Comparison of ENCODE assay signal across 20 cellular contexts in the genomic region with DNA sequence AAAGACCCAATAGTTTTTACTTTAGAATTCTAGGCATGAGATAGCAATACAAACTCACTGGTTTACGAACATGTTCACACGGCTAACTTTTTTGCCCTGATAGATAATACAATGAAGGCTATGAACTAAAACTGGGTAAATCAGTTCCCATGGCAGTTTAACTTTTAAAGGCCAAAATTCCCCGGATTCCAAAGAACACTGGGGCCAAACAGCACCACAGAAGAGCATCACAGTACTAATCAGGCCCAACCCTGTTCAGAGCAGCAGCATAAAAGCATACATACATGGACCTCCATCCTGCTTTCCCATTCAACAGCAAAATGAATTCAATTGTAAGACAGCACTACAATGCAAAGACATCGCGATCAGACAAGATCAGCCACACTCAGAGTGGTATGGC.
DNase-seq lines count a peak whose midpoint lies in the region; ATAC-seq, FAIRE-seq and TF ChIP-seq lines count a peak whose summit lies in the region.
"Had no signal": no experiment of that assay in that cellular context is flagged by ENCODE, and none has a peak within 500 bp of the region (broad histone marks: within the 10 kb centered on the region; RNA-seq: fewer than 3 reads in every experiment).

No MANE protein-coding gene starts in this region.

- no peak overlapping the region for H3K27ac ChIP-seq in astrocyte (ENCODE audit: low read depth, low read length)
- H3K27ac ChIP-seq in neural progenitor cell: no peak overlapping the region
- no peak overlapping the region for H3K27ac ChIP-seq in HepG2 (ENCODE audit: extremely low read length, insufficient read depth, low read length)
- no peak overlapping the region for H3K27ac ChIP-seq in ascending aorta

- WGBS in HepG2 (ENCODE audit: low lambda C conversion rate): 6% methylated on average over 4 of the region's 5 CpGs

- TF ChIP-seq RAD21 in HepG2 (CRISPR knock-in tag; IDR thresholded peaks at IDR 0.05): no peak

- no peaks in the 10 kb centered on the region for H3K27me3 Mint-ChIP-seq in astrocyte (ENCODE audit: low read depth, unreplicated experiment)
- no peaks in the 10 kb centered on the region for H3K27me3 Mint-ChIP-seq in neural progenitor cell (ENCODE audit: insufficient read depth, low read depth)

- H3K4me3 Mint-ChIP-seq in astrocyte (ENCODE audit: unreplicated experiment) (no peak overlapping the region), neural progenitor cell (no peak overlapping the region)
- H3K4me3 Mint-ChIP-seq: CD4-positive, alpha-beta memory T cell had no signal

- H3K36me3 Mint-ChIP-seq in astrocyte (ENCODE audit: low read depth, unreplicated experiment) (peaks cover 4% of the 10 kb centered on the region), neural progenitor cell (no peaks in the 10 kb centered on the region)
- H3K36me3 Mint-ChIP-seq: CD4-positive, alpha-beta memory T cell had no signal

- H3K9me3 Mint-ChIP-seq in astrocyte (ENCODE audit: unreplicated experiment) (peaks cover 12% of the 10 kb centered on the region), neural progenitor cell (peaks cover 11% of the 10 kb centered on the region)

- H2AFZ ChIP-seq in astrocyte (ENCODE audit: low read depth, low read length) (no peak overlapping the region), neural progenitor cell (replicated peaks) (peak overlapping the region; percentile 46), HepG2 (ENCODE audit: low read length) (no peak overlapping the region)

- H4K20me1 ChIP-seq in astrocyte (ENCODE audit: insufficient read depth, low read length) (no peaks in the 10 kb centered on the region), neural progenitor cell (ENCODE audit: low read depth) (no peaks in the 10 kb centered on the region), HepG2 (ENCODE audit: insufficient read depth, low read length) (no peaks in the 10 kb centered on the region)

- CTCF ChIA-PET in HepG2 (lab: Yijun Ruan, JAX; ENCODE audit: low intra/inter-chr PET ratio, low total read pairs): no interaction called here

- ATAC-seq in HG02588 (IDR thresholded peaks at IDR 0.05; ENCODE audit: unreplicated experiment): no peak
- no peak for ATAC-seq in HepG2
- ATAC-seq: GM12878, Panc1, Right ventricle myocardium inferior had no signal

- H3K4me3 ChIP-seq in astrocyte (ENCODE audit: insufficient read depth, low read depth, low read length) (no peak overlapping the region), neural progenitor cell (no peak overlapping the region), HepG2 (replicated peaks in 1 of 3; ENCODE audit: insufficient read depth in 1 of 3, low read depth in 2 of 3, low read length in 3 of 3) (no peak overlapping the region), ascending aorta (no peak overlapping the region)
- H3K4me3 ChIP-seq: GM12878 had no signal

- peak overlapping the region; percentile 14 for H3K4me2 ChIP-seq in astrocyte (ENCODE audit: low read length)
- no peak overlapping the region for H3K4me2 ChIP-seq in neural progenitor cell
- no peak overlapping the region for H3K4me2 ChIP-seq in HepG2 (ENCODE audit: low read depth, low read length)

- TF ChIP-seq EP300 in HepG2 (IDR thresholded peaks at IDR 0.05; ENCODE audit: low read depth in 2 of 2, low read length in 2 of 2) (no peak), HepG2 (CRISPR knock-in tag; IDR thresholded peaks at IDR 0.05; ENCODE audit: borderline replicate concordance) (no peak)

- H3K4me1 Mint-ChIP-seq in astrocyte (ENCODE audit: low read depth, unreplicated experiment) (peaks cover 21% of the 10 kb centered on the region), neural progenitor cell (peaks cover 2% of the 10 kb centered on the region)
- H3K4me1 Mint-ChIP-seq: CD4-positive, alpha-beta memory T cell had no signal

- no peaks in the 10 kb centered on the region for H3F3A ChIP-seq in neural progenitor cell (ENCODE audit: low read depth)

- intact Hi-C loops in HepG2 (cut with micrococcal nuclease; ENCODE audit: unreplicated experiment): no loop called here
- intact Hi-C loops in ascending aorta (cut with DNase I): no loop called here

- H3K9me3 ChIP-seq in astrocyte (ENCODE audit: insufficient read depth, low read depth, low read length) (peaks cover 4% of the 10 kb centered on the region), neural progenitor cell (ENCODE audit: low read depth) (no peaks in the 10 kb centered on the region), HepG2 (ENCODE audit: low read length) (peaks cover 10% of the 10 kb centered on the region), ascending aorta (no peaks in the 10 kb centered on the region)
- H3K9me3 ChIP-seq: BE2C had no signal

- H3K27me3 ChIP-seq in astrocyte (ENCODE audit: insufficient read depth, low read length): no peaks in the 10 kb centered on the region
- no peaks in the 10 kb centered on the region for H3K27me3 ChIP-seq in neural progenitor cell
- H3K27me3 ChIP-seq in HepG2 (ENCODE audit: control insufficient read depth in 1 of 2, insufficient read depth in 2 of 2, low read length in 2 of 2): no peaks in the 10 kb centered on the region
- H3K27me3 ChIP-seq in ascending aorta: no peaks in the 10 kb centered on the region
- H3K27me3 ChIP-seq: BE2C had no signal

- no peak for TF ChIP-seq POLR2A in HepG2 (IDR thresholded peaks at IDR 0.05; ENCODE audit: insufficient read depth in 1 of 2, low read depth in 2 of 2, low read length in 2 of 2)

- DNase-seq in HTR-8/SVneo (ENCODE audit: insufficient read length, low spot score): no peak
- no peak for DNase-seq in astrocyte (ENCODE audit: low read depth)
- no peak for DNase-seq in neural progenitor cell (ENCODE audit: low spot score)
- no peak for DNase-seq in SW480 (ENCODE audit: low spot score)
- no peak for DNase-seq in HepG2 (ENCODE audit: low spot score)
- no peak for DNase-seq in ascending aorta (ENCODE audit: low spot score in 2 of 2)
- DNase-seq: BE2C; Calu3; CD4-positive, alpha-beta memory T cell; DMS53; GOT3; MM.1S; NCI-H1092 treated with DMSO at 0.1 percent for 48 hours; NCI-H1694; NCI-H2227 treated with DMSO at 0.1 percent for 48 hours; NCI-H524 had no signal

- POLR2A ChIA-PET in HepG2 (lab: Yijun Ruan, JAX): no interaction called here

- FAIRE-seq in HTR-8/SVneo (lab: Jason Lieb, UNC) (peak; percentile 62), astrocyte (lab: Jason Lieb, UNC) (no peak), HepG2 (lab: Jason Lieb, UNC) (no peak)
- FAIRE-seq: GM12878 had no signal

- no peak for TF ChIP-seq CTCF in astrocyte (IDR thresholded peaks at IDR 0.05; ENCODE audit: insufficient read depth, low read depth, low read length)
- TF ChIP-seq CTCF in neural progenitor cell (IDR thresholded peaks at IDR 0.05): no peak
- no peak for TF ChIP-seq CTCF in HepG2 (CRISPR knock-in tag; IDR thresholded peaks at IDR 0.05)
- no peak for TF ChIP-seq CTCF in ascending aorta (IDR thresholded peaks at IDR 0.05)

- H3K9ac ChIP-seq in astrocyte (ENCODE audit: low read length): no peak overlapping the region
- H3K9ac ChIP-seq in neural progenitor cell: no peak overlapping the region
- no peak overlapping the region for H3K9ac ChIP-seq in HepG2 (ENCODE audit: insufficient read depth, low read depth, low read length)

- no peaks in the 10 kb centered on the region for H3K79me2 ChIP-seq in astrocyte (ENCODE audit: insufficient read depth, low read length)
- H3K79me2 ChIP-seq in neural progenitor cell (ENCODE audit: low read depth): no peaks in the 10 kb centered on the region
- H3K79me2 ChIP-seq in HepG2 (ENCODE audit: insufficient read depth, low read length): no peaks in the 10 kb centered on the region

- in situ Hi-C loops in HepG2 (cut with HindIII; ENCODE audit: extremely low pct_ligation_motif_present, low pct_unique_long_range_greater_than_20kb): no loop called here

- BruUV-seq in HepG2 (replicated peaks; lab: Mats Ljungman, UMichigan): no TSS peak

- H3K36me3 ChIP-seq in astrocyte (ENCODE audit: insufficient read depth, low read length) (no peaks in the 10 kb centered on the region), neural progenitor cell (peaks cover 6% of the 10 kb centered on the region), HepG2 (replicated peaks in 1 of 2; ENCODE audit: control insufficient read depth in 1 of 2, insufficient read depth in 2 of 2, low read length in 2 of 2) (no peaks in the 10 kb centered on the region), ascending aorta (no peaks in the 10 kb centered on the region)
- H3K36me3 ChIP-seq: BE2C had no signal

- no peaks in the 10 kb centered on the region for H3K4me1 ChIP-seq in astrocyte (ENCODE audit: insufficient read depth, low read length)
- H3K4me1 ChIP-seq in neural progenitor cell: no peaks in the 10 kb centered on the region
- H3K4me1 ChIP-seq in HepG2 (ENCODE audit: insufficient read depth, low read length): no peaks in the 10 kb centered on the region
- peaks cover 0 to 7% of the 10 kb centered on the region in 2 donors for H3K4me1 ChIP-seq in ascending aorta
- H3K4me1 ChIP-seq: BE2C had no signal

- peak overlapping the region; percentile 21 for H3K27ac Mint-ChIP-seq in astrocyte (ENCODE audit: unreplicated experiment)
- H3K27ac Mint-ChIP-seq in neural progenitor cell: no peak overlapping the region
- H3K27ac Mint-ChIP-seq: CD4-positive, alpha-beta memory T cell had no signal

TF ChIP-seq in HepG2, 621 proteins besides CTCF, POLR2A, EP300 and RAD21:
- TF ChIP-seq SP140L (CRISPR knock-in tag; IDR thresholded peaks at IDR 0.05; ENCODE audit: borderline replicate concordance) (no peak), ZNF207 (IDR thresholded peaks at IDR 0.05; ENCODE audit: borderline replicate concordance) (no peak)
